In the genomic region with DNA sequence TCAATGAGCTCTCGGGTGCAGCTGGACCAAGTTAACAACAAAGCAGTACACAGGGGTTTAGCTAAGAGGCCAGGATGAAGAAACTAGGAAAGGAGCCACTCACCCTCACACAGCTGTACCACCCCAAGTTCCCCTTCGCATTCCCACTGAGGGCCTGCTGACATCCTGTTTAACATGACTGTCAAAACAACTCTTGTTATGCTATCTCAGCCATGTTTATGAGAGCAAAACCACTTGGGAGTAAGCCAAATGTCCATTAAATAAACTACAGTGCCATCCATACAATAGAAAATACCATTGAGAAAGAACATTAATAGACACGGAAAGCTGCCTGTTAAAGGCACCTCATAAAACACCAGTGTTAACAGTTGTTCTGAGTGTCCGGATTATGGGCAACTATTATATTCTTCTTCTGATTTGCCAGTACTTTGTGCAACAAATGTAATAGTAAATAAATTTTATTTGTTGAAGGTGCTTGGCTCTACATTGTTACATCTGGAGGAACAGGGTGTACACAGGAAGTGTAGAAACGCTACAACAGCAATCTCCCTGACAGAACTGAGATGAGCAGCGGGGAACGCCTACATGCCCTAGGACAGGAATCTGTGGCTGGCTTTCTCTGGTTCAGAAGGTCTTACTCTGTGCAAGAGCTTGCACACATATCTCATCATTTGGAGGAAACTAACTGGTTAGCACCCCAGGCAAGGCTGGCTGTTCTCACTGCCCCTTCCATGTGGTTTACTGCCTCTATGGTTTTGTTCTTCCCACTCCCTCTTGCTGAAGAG, we compare ENCODE assay signal across 8 cellular contexts.
DNase-seq lines count a peak whose midpoint lies in the region; ATAC-seq and TF ChIP-seq lines count a peak whose summit lies in the region.

No MANE protein-coding gene starts in this region.

- ATAC-seq in sciatic nerve, result peak; percentile 75

- DNase-seq in DMS79 treated with DMSO at 0.1 percent for 48 hours (lab: John Stamatoyannopoulos, UW), result peak; percentile 78
- peak; percentile 84 for DNase-seq in HFF-Myc (ENCODE audit: extremely low read depth, low read depth)
- peak; percentile 94 for DNase-seq in NCI-H345 treated with DMSO at 0.1 percent for 48 hours (lab: John Stamatoyannopoulos, UW; ENCODE audit: unreplicated experiment)
- peak; percentile 91 for DNase-seq in brain pericyte (ENCODE audit: low read depth, low spot score)
- DNase-seq in sciatic nerve (ENCODE audit: low spot score), result no peak
- DNase-seq in SHP77 treated with DMSO at 0.1 percent for 48 hours (lab: John Stamatoyannopoulos, UW), result no peak
- DNase-seq in Ammon's horn (ENCODE audit: low spot score), result no peak
- no peak for DNase-seq in central memory CD4-positive, alpha-beta T cell

- TF ChIP-seq CTCF in HFF-Myc (IDR thresholded peaks at IDR 0.05; ENCODE audit: low read depth, low read length, missing control alignments), result no peak

- intact Hi-C loops in sciatic nerve (cut with DNase I), result no loop called here

- H3K4me3 ChIP-seq in HFF-Myc (replicated peaks; ENCODE audit: low read depth, low read length), result no peak overlapping the region

Comparison
In these comparisons a context has a peak if more than half of its experiments do, and no peak if none do; other contexts are left out.
1. DNase-seq: peak in DMS79 treated with DMSO at 0.1 percent for 48 hours (single experiment), HFF-Myc (single experiment), NCI-H345 treated with DMSO at 0.1 percent for 48 hours (single experiment) and brain pericyte (single experiment); none in sciatic nerve (single experiment), SHP77 treated with DMSO at 0.1 percent for 48 hours (single experiment), Ammon's horn (single experiment) and central memory CD4-positive, alpha-beta T cell (single experiment).